24 cellular contexts compared by ENCODE assay signal in the genomic region with DNA sequence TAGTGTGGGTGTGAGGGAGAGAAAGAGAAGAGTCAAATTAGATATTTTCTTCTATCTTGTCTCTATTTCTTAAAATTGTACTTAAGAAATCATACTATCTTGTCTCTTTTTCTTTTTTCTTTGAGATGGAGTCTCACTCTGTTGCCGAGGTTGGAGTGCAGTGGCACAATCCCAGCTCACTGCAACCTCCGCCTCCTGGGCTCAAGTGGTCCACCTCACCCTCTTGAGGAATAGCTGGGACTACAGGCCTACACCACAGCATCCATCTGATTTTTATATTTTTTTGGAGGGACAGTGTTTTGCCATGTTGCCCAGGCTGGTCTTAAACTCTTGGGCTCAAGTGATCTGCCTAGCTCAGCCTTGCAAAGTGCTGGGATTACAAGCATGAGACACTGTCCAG.
DNase-seq lines count a peak whose midpoint lies in the region; ATAC-seq and TF ChIP-seq lines count a peak whose summit lies in the region.
"Had no signal": no experiment of that assay in that cellular context is flagged by ENCODE, and none has a peak within 500 bp of the region (broad histone marks: within the 10 kb centered on the region; RNA-seq: fewer than 3 reads in every experiment).

No MANE protein-coding gene starts in this region.

- H3K27me3 Mint-ChIP-seq in Caco-2 (ENCODE audit: insufficient read depth, unreplicated experiment): no peaks in the 10 kb centered on the region
- H3K27me3 Mint-ChIP-seq: B cell; CD4-positive, alpha-beta T cell had no signal

- CTCF ChIA-PET in Caco-2 (lab: Charles Lee): no interaction called here

- no peak overlapping the region; the same call in 1 of the 2 replicates for H3K4me2 ChIP-seq in OCI-LY3 (ENCODE audit: low read length)
- no peak overlapping the region for H3K4me2 ChIP-seq in MM.1S (ENCODE audit: low read depth, low read length)
- H3K4me2 ChIP-seq: A549; BLaER1 treated with 17β-estradiol and CSF1 and Interleukin-3, amounts not matched to agents 10 nM and 100 nM had no signal

- POLR2A ChIA-PET in Caco-2 (lab: Charles Lee): no interaction called here

- no TSS peak for BruUV-seq in Caco-2 (replicated peaks; lab: Mats Ljungman, UMichigan)

- DNase-seq in Caco-2 (no peak), left lung (no peak), thyroid gland (peak; percentile 10 to 11), MM.1S (no peak), brain microvascular endothelial cell (no peak), NCI-H2107 (lab: John Stamatoyannopoulos, UW) (no peak), mucosa of descending colon (no peak)
- DNase-seq: AML-193; CD4-positive, alpha-beta T cell; CD8-positive, alpha-beta T cell; DMS 273 treated with DMSO at 0.1 percent for 48 hours; DMS153; DMS53; DMS79; DND-41; EL; GDM1 had no signal

- no peak overlapping the region for H3K4me3 ChIP-seq in Caco-2 (ENCODE audit: low read depth, low read length)
- H3K4me3 ChIP-seq in OCI-LY3 (ENCODE audit: low read length): no peak overlapping the region
- H3K4me3 ChIP-seq in left lung: no peak overlapping the region
- no peak overlapping the region for H3K4me3 ChIP-seq in thyroid gland (replicated peaks in 1 of 3)
- H3K4me3 ChIP-seq in MM.1S (ENCODE audit: low read length): no peak overlapping the region
- no peak overlapping the region for H3K4me3 ChIP-seq in brain microvascular endothelial cell (ENCODE audit: low read depth, low read length)
- no peak overlapping the region for H3K4me3 ChIP-seq in mucosa of descending colon
- H3K4me3 ChIP-seq: A549; BLaER1 treated with 17β-estradiol and CSF1 and Interleukin-3, amounts not matched to agents 10 nM and 100 nM; GM12878 had no signal

- H3K9ac ChIP-seq in OCI-LY3 (ENCODE audit: low read length) (no peak overlapping the region), MM.1S (ENCODE audit: low read length) (no peak overlapping the region)
- H3K9ac ChIP-seq: BLaER1 treated with 17β-estradiol and CSF1 and Interleukin-3, amounts not matched to agents 10 nM and 100 nM had no signal

- H3K9me3 ChIP-seq in Caco-2: no peaks in the 10 kb centered on the region
- no peaks in the 10 kb centered on the region for H3K9me3 ChIP-seq in OCI-LY3 (ENCODE audit: insufficient read depth, low read length)
- no peaks in the 10 kb centered on the region for H3K9me3 ChIP-seq in left lung
- no peaks in the 10 kb centered on the region for H3K9me3 ChIP-seq in thyroid gland
- H3K9me3 ChIP-seq in MM.1S (replicated peaks; ENCODE audit: insufficient read depth, low read length): no peaks in the 10 kb centered on the region
- H3K9me3 ChIP-seq in mucosa of descending colon: no peaks in the 10 kb centered on the region
- H3K9me3 ChIP-seq: A549; BLaER1 treated with 17β-estradiol and CSF1 and Interleukin-3, amounts not matched to agents 10 nM and 100 nM had no signal

- no peaks in the 10 kb centered on the region for H4K20me1 ChIP-seq in OCI-LY3 (ENCODE audit: insufficient read depth, low read length)
- no peaks in the 10 kb centered on the region for H4K20me1 ChIP-seq in MM.1S (ENCODE audit: insufficient read depth, low read length)
- H4K20me1 ChIP-seq: BLaER1 treated with 17β-estradiol and CSF1 and Interleukin-3, amounts not matched to agents 10 nM and 100 nM had no signal

- H2AFZ ChIP-seq in OCI-LY3 (ENCODE audit: low read depth, low read length) (no peak overlapping the region), MM.1S (ENCODE audit: low read length) (no peak overlapping the region)

- peaks cover 4% of the 10 kb centered on the region; the same call in 1 of the 2 replicates for H3K79me2 ChIP-seq in OCI-LY3 (ENCODE audit: low read length)
- H3K79me2 ChIP-seq in MM.1S (ENCODE audit: low read length): no peaks in the 10 kb centered on the region

- in situ Hi-C loops in brain microvascular endothelial cell (cut with HindIII; ENCODE audit: low pct_ligation_motif_present, low sequenced_read_pairs): no loop called here

- H3K36me3 ChIP-seq in Caco-2 (ENCODE audit: control insufficient read depth, insufficient read depth, low read length) (no peaks in the 10 kb centered on the region), OCI-LY3 (replicated peaks; ENCODE audit: low read depth, low read length) (peaks cover 9% of the 10 kb centered on the region), left lung (peaks cover 0 to 1% of the 10 kb centered on the region in 2 donors), thyroid gland (no peaks in the 10 kb centered on the region), MM.1S (replicated peaks; ENCODE audit: insufficient read depth, low read length) (no peaks in the 10 kb centered on the region), brain microvascular endothelial cell (replicated peaks) (no peaks in the 10 kb centered on the region), mucosa of descending colon (ENCODE audit: low read depth) (no peaks in the 10 kb centered on the region)

- H3K9me2 ChIP-seq in MM.1S (replicated peaks; ENCODE audit: insufficient read depth, low read length): no peaks in the 10 kb centered on the region

- intact Hi-C loops in Caco-2 (cut with micrococcal nuclease; ENCODE audit: unreplicated experiment): loop anchor here (5.0 kb wide), 2 partner anchors 104 to 129 kb away; a partner anchor contains a TSS
- intact Hi-C loops in left lung (cut with DNase I): no loop called here
- intact Hi-C loops in thyroid gland (cut with DNase I): no loop called here
- intact Hi-C loops in mucosa of descending colon (cut with DNase I, micrococcal nuclease): no loop called here

- 84 to 87% methylated on average over 2 of the region's 2 CpGs for WGBS in thyroid gland, 2 donors

- H3K9me3 Mint-ChIP-seq in Caco-2 (ENCODE audit: unreplicated experiment): no peaks in the 10 kb centered on the region
- H3K9me3 Mint-ChIP-seq: CD4-positive, alpha-beta T cell; CD8-positive, alpha-beta T cell had no signal

- H3K4me1 Mint-ChIP-seq in Caco-2 (ENCODE audit: low read depth, unreplicated experiment): peaks cover under 1% of the 10 kb centered on the region

- no peaks in the 10 kb centered on the region for H3F3A ChIP-seq in MM.1S (ENCODE audit: insufficient read depth, low read length)

- no peaks in the 10 kb centered on the region for H3K27me3 ChIP-seq in Caco-2 (replicated peaks; ENCODE audit: control insufficient read depth, insufficient read depth, low read length)
- no peaks in the 10 kb centered on the region for H3K27me3 ChIP-seq in OCI-LY3 (ENCODE audit: low read depth, low read length)
- no peaks in the 10 kb centered on the region for H3K27me3 ChIP-seq in left lung
- H3K27me3 ChIP-seq in thyroid gland: no peaks in the 10 kb centered on the region
- no peaks in the 10 kb centered on the region for H3K27me3 ChIP-seq in MM.1S (replicated peaks; ENCODE audit: insufficient read depth, low read length)
- H3K27me3 ChIP-seq in brain microvascular endothelial cell (replicated peaks): no peaks in the 10 kb centered on the region
- H3K27me3 ChIP-seq: BLaER1 treated with 17β-estradiol and CSF1 and Interleukin-3, amounts not matched to agents 10 nM and 100 nM had no signal

- peaks cover 7% of the 10 kb centered on the region for H3K36me3 Mint-ChIP-seq in Caco-2 (ENCODE audit: insufficient read depth, unreplicated experiment)

- ATAC-seq in left lung (peak; percentile 62), mucosa of descending colon (no peak)
- ATAC-seq: CD8-positive, alpha-beta T cell; GM12878 had no signal

- H3K27ac Mint-ChIP-seq in Caco-2 (ENCODE audit: unreplicated experiment): peak overlapping the region; percentile 32
- H3K27ac Mint-ChIP-seq: B cell; CD4-positive, alpha-beta T cell; CD8-positive, alpha-beta T cell had no signal

- peaks cover 45% of the 10 kb centered on the region for H3K4me1 ChIP-seq in Caco-2
- H3K4me1 ChIP-seq in OCI-LY3 (ENCODE audit: low read length): peaks cover 64% of the 10 kb centered on the region
- H3K4me1 ChIP-seq in left lung: no peaks in the 10 kb centered on the region
- H3K4me1 ChIP-seq in thyroid gland: no peaks in the 10 kb centered on the region
- H3K4me1 ChIP-seq in MM.1S (ENCODE audit: low read length): no peaks in the 10 kb centered on the region
- H3K4me1 ChIP-seq in mucosa of descending colon (ENCODE audit: low read depth): no peaks in the 10 kb centered on the region

- H3K4me3 Mint-ChIP-seq in Caco-2 (ENCODE audit: unreplicated experiment): no peak overlapping the region
- H3K4me3 Mint-ChIP-seq: B cell; CD4-positive, alpha-beta T cell; CD8-positive, alpha-beta T cell had no signal

- TF ChIP-seq CTCF in Caco-2 (IDR thresholded peaks at IDR 0.05; ENCODE audit: insufficient read depth in 1 of 2, low read depth in 1 of 2, low read length in 1 of 2, severe bottlenecking in 1 of 2, unreplicated experiment in 1 of 2) (no peak), OCI-LY3 (IDR thresholded peaks at IDR 0.05; ENCODE audit: low read depth, low read length) (no peak), left lung (IDR thresholded peaks at IDR 0.05) (no peak), thyroid gland (IDR thresholded peaks at IDR 0.05) (no peak), MM.1S (IDR thresholded peaks at IDR 0.05; ENCODE audit: low read length) (no peak), brain microvascular endothelial cell (IDR thresholded peaks at IDR 0.05; ENCODE audit: low read depth, low read length, missing control alignments) (no peak), mucosa of descending colon (IDR thresholded peaks at IDR 0.05) (no peak)

- no peak for TF ChIP-seq POLR2A in thyroid gland (IDR thresholded peaks at IDR 0.05)

- H3K27ac ChIP-seq in OCI-LY3 (ENCODE audit: low read length) (peak overlapping the region; percentile 76), left lung (no peak overlapping the region), thyroid gland (no peak overlapping the region), MM.1S (ENCODE audit: low read length) (no peak overlapping the region), brain microvascular endothelial cell (no peak overlapping the region)
- H3K27ac ChIP-seq: 22Rv1; A549; BLaER1 treated with 17β-estradiol and CSF1 and Interleukin-3, amounts not matched to agents 10 nM and 100 nM; C4-2B had no signal

Comparison
In these comparisons a context has a peak if more than half of its experiments do, and no peak if none do; other contexts are left out.
1. DNase-seq: peak in thyroid gland (2 of 2); none in Caco-2 (0 of 2), left lung (0 of 2), MM.1S (single experiment), brain microvascular endothelial cell (single experiment), NCI-H2107 (single experiment) and mucosa of descending colon (0 of 3).